Comparison of ENCODE assay signal across 24 cellular contexts in genomic region chr10:127161482-127161881, GRCh38. TPM values are rescaled to one million over a fixed set of nuclear protein-coding genes. Genes with fewer than 3 reads are reported as not detected.
A peak's percentile ranks its signal among the peaks of the same experiment; 100 is the strongest.
DNase-seq lines count a peak whose midpoint lies in the region; ATAC-seq and TF ChIP-seq lines count a peak whose summit lies in the region.
"Had no signal": no experiment of that assay in that cellular context is flagged by ENCODE, and none has a peak within 500 bp of the region (broad histone marks: within the 10 kb centered on the region; RNA-seq: fewer than 3 reads in every experiment).

No MANE protein-coding gene starts in this region.

- no peak for TF ChIP-seq CTCF in glutamatergic neuron (IDR thresholded peaks at IDR 0.05; ENCODE audit: partially characterized antibody, unreplicated experiment)
- no peak for TF ChIP-seq CTCF in GM20000 (IDR thresholded peaks at IDR 0.05; ENCODE audit: extremely low read depth, missing control alignments)

- intact Hi-C loops in posterior vena cava (cut with DNase I) = no loop called here

- no peak overlapping the region for H3K4me3 Mint-ChIP-seq in glutamatergic neuron (ENCODE audit: unreplicated experiment)
- H3K4me3 Mint-ChIP-seq: CD14-positive monocyte; CD8-positive, alpha-beta memory T cell; IgD-negative memory B cell; T-helper 17 cell had no signal

- DNase-seq in DMS79 treated with DMSO at 0.1 percent for 48 hours (lab: John Stamatoyannopoulos, UW) (peak; percentile 9), DMS79 (lab: John Stamatoyannopoulos, UW) (no peak), LHCN-M2 (ENCODE audit: low read depth) (peak; percentile 74), NCI-H2171 treated with DMSO at 0.1 percent for 48 hours (lab: John Stamatoyannopoulos, UW) (peak; percentile 73), glutamatergic neuron (no peak), GM20000 (ENCODE audit: low spot score) (no peak), posterior vena cava (ENCODE audit: low spot score) (no peak)
- DNase-seq: 8988T; ACHN; BE2C; Calu3; CD8-positive, alpha-beta memory T cell; GF-D8; HCEC 1CT; NCI-H1048; NCI-H1694 treated with DMSO at 0.1 percent for 48 hours; NCI-H2081; NCI-H345; NCI-H526 treated with DMSO at 0.1 percent for 48 hours; T-helper 17 cell had no signal

- peak overlapping the region; percentile 43 for H3K27ac Mint-ChIP-seq in glutamatergic neuron (ENCODE audit: unreplicated experiment)
- H3K27ac Mint-ChIP-seq: CD14-positive monocyte; CD8-positive, alpha-beta memory T cell; IgD-negative memory B cell; T-helper 17 cell had no signal

- no peaks in the 10 kb centered on the region for H3K36me3 Mint-ChIP-seq in glutamatergic neuron (ENCODE audit: unreplicated experiment)
- H3K36me3 Mint-ChIP-seq: CD14-positive monocyte; CD8-positive, alpha-beta memory T cell; IgD-negative memory B cell had no signal

- peaks cover 15% of the 10 kb centered on the region for H3K4me1 Mint-ChIP-seq in glutamatergic neuron (ENCODE audit: low read depth, unreplicated experiment)
- H3K4me1 Mint-ChIP-seq: CD14-positive monocyte; CD8-positive, alpha-beta memory T cell; IgD-negative memory B cell; T-helper 17 cell had no signal

- peaks cover 2% of the 10 kb centered on the region for H3K9me3 Mint-ChIP-seq in glutamatergic neuron (ENCODE audit: unreplicated experiment)
- H3K9me3 Mint-ChIP-seq: CD14-positive monocyte had no signal

- ATAC-seq in HG03521 (IDR thresholded peaks at IDR 0.05; ENCODE audit: unreplicated experiment) = no peak
- ATAC-seq: SK-N-SH treated with all-trans-retinoic acid at 6 μM for 48 hours, T-helper 17 cell had no signal

- H3K27me3 Mint-ChIP-seq in glutamatergic neuron (ENCODE audit: unreplicated experiment) = no peaks in the 10 kb centered on the region
- H3K27me3 Mint-ChIP-seq: CD8-positive, alpha-beta memory T cell; IgD-negative memory B cell had no signal

RNA-seq across cellular contexts. Expression of gene INSYN2A, which starts 34.9 kb away (rescaled TPM):
- 1.7 and 3.3 TPM in 2 replicates for total RNA-seq in LHCN-M2 (2014; rRNA removed)
- 0.26 TPM for polyA plus RNA-seq in LHCN-M2 (2012)
- total RNA-seq in glutamatergic neuron (ENCODE audit: unreplicated experiment) = 1.7 TPM
- under 1 TPM; 0.14 to 0.33 TPM for total RNA-seq in posterior vena cava
- total RNA-seq: Calu3; CD8-positive, alpha-beta memory T cell; T-helper 17 cell had no signal
- polyA plus RNA-seq: CD14-positive monocyte; CD8-positive, alpha-beta memory T cell; IgD-negative memory B cell had no signal

Comparison
In these comparisons a context has a peak if more than half of its experiments do, and no peak if none do; other contexts are left out.
1. DNase-seq: peak in DMS79 treated with DMSO at 0.1 percent for 48 hours (single experiment), LHCN-M2 (single experiment) and NCI-H2171 treated with DMSO at 0.1 percent for 48 hours (single experiment); none in DMS79 (single experiment), glutamatergic neuron (single experiment), GM20000 (single experiment) and posterior vena cava (single experiment).